Comparison of ENCODE assay signal across 30 cellular contexts in genomic region chr12:41496009-41496408, GRCh38.
"Had no signal": no experiment of that assay in that cellular context is flagged by ENCODE, and none has a peak within 500 bp of the region (broad histone marks: within the 10 kb centered on the region; RNA-seq: fewer than 3 reads in every experiment).

No MANE protein-coding gene starts in this region.

- H3K27me3 Mint-ChIP-seq: activated CD4-positive, alpha-beta T cell treated with anti-CD3 and anti-CD28 coated beads for 36 hours; activated CD4-positive, alpha-beta T cell treated with anti-CD3 and anti-CD28 coated beads, Interleukin-2, amount 10 ng/mL, durations not matched to agents 24 days and 14 days; activated CD8-positive, alpha-beta memory T cell treated with anti-CD3 and anti-CD28 coated beads, Interleukin-2, amount 10 ng/mL, durations not matched to agents 7 days and 5 days; activated naive CD8-positive, alpha-beta T cell treated with anti-CD3 and anti-CD28 coated beads, Interleukin-2, amount 50 U/mL, for 24 hours had no signal

- H3K4me1 Mint-ChIP-seq: activated CD4-positive, alpha-beta T cell treated with anti-CD3 and anti-CD28 coated beads for 36 hours; activated CD4-positive, alpha-beta T cell treated with anti-CD3 and anti-CD28 coated beads, Interleukin-2, amount 10 ng/mL, durations not matched to agents 24 days and 14 days; activated CD8-positive, alpha-beta memory T cell treated with anti-CD3 and anti-CD28 coated beads, Interleukin-2, amount 10 ng/mL, durations not matched to agents 7 days and 5 days; activated naive CD4-positive, alpha-beta T cell treated with anti-CD3 and anti-CD28 coated beads, Interleukin-2, amount 50 U/mL, for 24 hours; activated naive CD8-positive, alpha-beta T cell treated with anti-CD3 and anti-CD28 coated beads for 36 hours; activated naive CD8-positive, alpha-beta T cell treated with anti-CD3 and anti-CD28 coated beads, Interleukin-2, amount 50 U/mL, for 24 hours had no signal

- H3K36me3 ChIP-seq: adrenal gland, esophagus muscularis mucosa, gastroesophageal sphincter had no signal

- H3K4me1 ChIP-seq: adrenal gland, body of pancreas, esophagus muscularis mucosa, foreskin keratinocyte, gastroesophageal sphincter had no signal

- FAIRE-seq: colon had no signal

- H3K36me3 Mint-ChIP-seq: activated CD4-positive, alpha-beta memory T cell treated with anti-CD3 and anti-CD28 coated beads for 36 hours; activated CD8-positive, alpha-beta memory T cell treated with anti-CD3 and anti-CD28 coated beads, Interleukin-2, amount 10 ng/mL, durations not matched to agents 7 days and 5 days; activated naive CD4-positive, alpha-beta T cell treated with anti-CD3 and anti-CD28 coated beads, Interleukin-2, amount 50 U/mL, for 24 hours; activated naive CD8-positive, alpha-beta T cell treated with anti-CD3 and anti-CD28 coated beads for 36 hours had no signal

- ATAC-seq: activated CD4-positive, alpha-beta T cell treated with anti-CD3 and anti-CD28 coated beads for 36 hours; activated CD8-positive, alpha-beta memory T cell treated with anti-CD3 and anti-CD28 coated beads, Interleukin-2, amount 10 ng/mL, durations not matched to agents 7 days and 5 days; activated CD8-positive, alpha-beta T cell treated with anti-CD3 and anti-CD28 coated beads, Interleukin-2, amount 10 ng/mL, durations not matched to agents 7 days and 5 days; activated naive CD8-positive, alpha-beta T cell treated with anti-CD3 and anti-CD28 coated beads, Interleukin-2, amount 50 U/mL, for 24 hours; body of pancreas; foreskin keratinocyte; gastroesophageal sphincter had no signal

- H3K9me3 ChIP-seq: adrenal gland, body of pancreas, esophagus muscularis mucosa, gastroesophageal sphincter had no signal

- H3K27ac Mint-ChIP-seq: activated CD4-positive, alpha-beta memory T cell treated with anti-CD3 and anti-CD28 coated beads for 36 hours; activated CD4-positive, alpha-beta T cell treated with anti-CD3 and anti-CD28 coated beads for 36 hours; activated CD4-positive, alpha-beta T cell treated with anti-CD3 and anti-CD28 coated beads, Interleukin-2, amount 10 ng/mL, durations not matched to agents 24 days and 14 days; activated CD8-positive, alpha-beta memory T cell treated with anti-CD3 and anti-CD28 coated beads, Interleukin-2, amount 10 ng/mL, durations not matched to agents 7 days and 5 days; activated CD8-positive, alpha-beta T cell treated with anti-CD3 and anti-CD28 coated beads, Interleukin-2, amount 10 ng/mL, durations not matched to agents 7 days and 5 days; activated naive CD4-positive, alpha-beta T cell treated with anti-CD3 and anti-CD28 coated beads for 36 hours; activated naive CD4-positive, alpha-beta T cell treated with anti-CD3 and anti-CD28 coated beads, Interleukin-2, amount 50 U/mL, for 24 hours; activated naive CD8-positive, alpha-beta T cell treated with anti-CD3 and anti-CD28 coated beads for 36 hours; activated naive CD8-positive, alpha-beta T cell treated with anti-CD3 and anti-CD28 coated beads, Interleukin-2, amount 50 U/mL, for 24 hours; activated T-helper 1 cell treated with anti-CD3 and anti-CD28 coated beads, Interleukin-12 subunit alpha, Interleukin-12 subunit beta, Interleukin-2, Interleukin-4 antibody, amounts not matched to agents 30 ng/mL and 10 ng/mL and 1 ng/mL, durations not matched to agents 14 hours and 24 hours and 36 hours; activated T-helper 2 cell treated with anti-CD3 and anti-CD28 coated beads, Interferon-gamma antibody, Interleukin-2, Interleukin-4, amounts not matched to agents 10 μg/mL and 5 μg/mL and 100 μg/mL, durations not matched to agents 14 hours and 24 hours and 36 hours had no signal

- DNase-seq: activated CD4-positive, alpha-beta memory T cell treated with anti-CD3 and anti-CD28 coated beads for 36 hours; activated CD4-positive, alpha-beta T cell treated with anti-CD3 and anti-CD28 coated beads for 36 hours; activated CD4-positive, alpha-beta T cell treated with anti-CD3 and anti-CD28 coated beads, Interleukin-2, amount 10 ng/mL, durations not matched to agents 24 days and 14 days; activated CD4-positive, CD25-positive, alpha-beta regulatory T cell; activated CD4-positive, CD25-positive, alpha-beta regulatory T cell treated with anti-CD3 and anti-CD28 coated beads, Interleukin-2, amount 50 U/mL, for 72 hours; activated CD8-positive, alpha-beta memory T cell treated with anti-CD3 and anti-CD28 coated beads, Interleukin-2, amount 10 ng/mL, durations not matched to agents 7 days and 5 days; activated CD8-positive, alpha-beta memory T cell treated with anti-CD3 and anti-CD28 coated beads, Interleukin-2, amount 50 U/mL, for 4 hours; activated CD8-positive, alpha-beta T cell treated with anti-CD3 and anti-CD28 coated beads, Interleukin-2, amount 10 ng/mL, durations not matched to agents 7 days and 5 days; activated effector memory CD4-positive, alpha-beta T cell treated with anti-CD3 and anti-CD28 coated beads, Interleukin-2, amount 50 U/mL, for 16 hours; activated naive CD4-positive, alpha-beta T cell treated with anti-CD3 and anti-CD28 coated beads for 36 hours; activated naive CD8-positive, alpha-beta T cell treated with anti-CD3 and anti-CD28 coated beads for 36 hours; activated naive CD8-positive, alpha-beta T cell treated with anti-CD3 and anti-CD28 coated beads, Interleukin-2, amount 50 U/mL, for 24 hours; activated T-cell treated with anti-CD3 and anti-CD28 coated beads, Interleukin-2, amount 50 U/mL, for 1 hour; activated T-cell treated with anti-CD3 and anti-CD28 coated beads, Interleukin-2, amount 50 U/mL, for 48 hours; adrenal gland; amygdala; aorta; body of pancreas; caudate nucleus; effector CD8-positive, alpha-beta T cell; erythroblast; foreskin keratinocyte; head of caudate nucleus; T-helper 2 cell had no signal

- H3K27me3 ChIP-seq: adrenal gland, body of pancreas, esophagus muscularis mucosa, foreskin keratinocyte, gastroesophageal sphincter had no signal

- H3K4me3 Mint-ChIP-seq: activated CD4-positive, alpha-beta memory T cell treated with anti-CD3 and anti-CD28 coated beads for 36 hours; activated CD4-positive, alpha-beta T cell treated with anti-CD3 and anti-CD28 coated beads for 36 hours; activated CD4-positive, alpha-beta T cell treated with anti-CD3 and anti-CD28 coated beads, Interleukin-2, amount 10 ng/mL, durations not matched to agents 24 days and 14 days; activated CD8-positive, alpha-beta memory T cell treated with anti-CD3 and anti-CD28 coated beads, Interleukin-2, amount 10 ng/mL, durations not matched to agents 7 days and 5 days; activated CD8-positive, alpha-beta T cell treated with anti-CD3 and anti-CD28 coated beads, Interleukin-2, amount 10 ng/mL, durations not matched to agents 7 days and 5 days; activated naive CD4-positive, alpha-beta T cell treated with anti-CD3 and anti-CD28 coated beads for 36 hours; activated naive CD4-positive, alpha-beta T cell treated with anti-CD3 and anti-CD28 coated beads, Interleukin-2, amount 50 U/mL, for 24 hours; activated naive CD8-positive, alpha-beta T cell treated with anti-CD3 and anti-CD28 coated beads for 36 hours; activated naive CD8-positive, alpha-beta T cell treated with anti-CD3 and anti-CD28 coated beads, Interleukin-2, amount 50 U/mL, for 24 hours; activated T-helper 1 cell treated with anti-CD3 and anti-CD28 coated beads, Interleukin-12 subunit alpha, Interleukin-12 subunit beta, Interleukin-2, Interleukin-4 antibody, amounts not matched to agents 30 ng/mL and 10 ng/mL and 1 ng/mL, durations not matched to agents 14 hours and 24 hours and 36 hours had no signal

- H3K4me3 ChIP-seq: adrenal gland, body of pancreas, esophagus muscularis mucosa, gastroesophageal sphincter had no signal

- H3K27ac ChIP-seq: adrenal gland, body of pancreas, esophagus muscularis mucosa, foreskin keratinocyte, gastroesophageal sphincter had no signal

- H3K9me3 Mint-ChIP-seq: activated CD4-positive, alpha-beta memory T cell treated with anti-CD3 and anti-CD28 coated beads for 36 hours; activated CD4-positive, alpha-beta T cell treated with anti-CD3 and anti-CD28 coated beads, Interleukin-2, amount 10 ng/mL, durations not matched to agents 24 days and 14 days; activated naive CD4-positive, alpha-beta T cell treated with anti-CD3 and anti-CD28 coated beads for 36 hours; activated naive CD4-positive, alpha-beta T cell treated with anti-CD3 and anti-CD28 coated beads, Interleukin-2, amount 50 U/mL, for 24 hours; activated naive CD8-positive, alpha-beta T cell treated with anti-CD3 and anti-CD28 coated beads for 36 hours; activated naive CD8-positive, alpha-beta T cell treated with anti-CD3 and anti-CD28 coated beads, Interleukin-2, amount 50 U/mL, for 24 hours; activated T-helper 1 cell treated with anti-CD3 and anti-CD28 coated beads, Interleukin-12 subunit alpha, Interleukin-12 subunit beta, Interleukin-2, Interleukin-4 antibody, amounts not matched to agents 30 ng/mL and 10 ng/mL and 1 ng/mL, durations not matched to agents 14 hours and 24 hours and 36 hours; activated T-helper 2 cell treated with anti-CD3 and anti-CD28 coated beads, Interferon-gamma antibody, Interleukin-2, Interleukin-4, amounts not matched to agents 10 μg/mL and 5 μg/mL and 100 μg/mL, durations not matched to agents 14 hours and 24 hours and 36 hours had no signal
